Comparison of ENCODE assay signal across 8 cellular contexts in the genomic region with DNA sequence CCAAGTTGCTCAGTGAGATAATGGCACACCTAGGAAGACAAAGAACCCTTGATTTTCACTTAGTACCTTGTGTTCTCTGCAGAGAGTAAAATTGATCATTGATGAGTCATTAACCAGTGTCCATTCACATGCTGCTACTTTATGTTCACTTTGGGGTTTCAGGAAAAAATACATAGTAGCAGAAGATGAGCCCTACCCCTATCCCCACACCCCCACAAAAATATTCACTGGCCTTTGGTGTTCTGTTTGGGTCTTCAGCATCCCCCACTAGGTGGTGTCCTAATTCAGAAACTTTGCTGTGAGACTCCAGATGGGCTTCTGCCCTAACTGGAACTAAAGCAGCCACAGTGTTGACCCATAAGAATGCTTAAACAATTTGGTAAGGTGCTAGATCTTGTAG.
DNase-seq lines count a peak whose midpoint lies in the region; ATAC-seq and TF ChIP-seq lines count a peak whose summit lies in the region.

No MANE protein-coding gene starts in this region.

- no peaks in the 10 kb centered on the region for H3K27me3 Mint-ChIP-seq in CD8-positive, alpha-beta T cell (ENCODE audit: low read depth)

- peaks cover 30% of the 10 kb centered on the region for H3K4me1 ChIP-seq in CD8-positive, alpha-beta T cell (ENCODE audit: insufficient read depth, low read length)
- H3K4me1 ChIP-seq in ascending aorta (peaks cover 16 to 28% of the 10 kb centered on the region in 2 donors), upper lobe of right lung (peaks cover 60% of the 10 kb centered on the region)

- peak in 1 of 7 experiments; percentile 32 for DNase-seq in CD8-positive, alpha-beta T cell
- peak; percentile 75 for DNase-seq in KBM-7
- DNase-seq in ascending aorta (ENCODE audit: low spot score in 2 of 2) = no peak
- DNase-seq in iris pigment epithelial cell (ENCODE audit: low read depth) = peak; percentile 58
- no peak for DNase-seq in upper lobe of right lung
- DNase-seq in mesenteric fat pad (ENCODE audit: low spot score) = no peak
- no peak for DNase-seq in NCI-H2196 (lab: John Stamatoyannopoulos, UW; ENCODE audit: unreplicated experiment)

- H3K4me1 Mint-ChIP-seq in CD8-positive, alpha-beta T cell (ENCODE audit: low read depth) = peaks cover 15% of the 10 kb centered on the region

- H3K27me3 ChIP-seq in CD8-positive, alpha-beta T cell (ENCODE audit: insufficient read depth, low read length) = no peaks in the 10 kb centered on the region
- H3K27me3 ChIP-seq in ascending aorta = no peaks in the 10 kb centered on the region
- H3K27me3 ChIP-seq in upper lobe of right lung = no peaks in the 10 kb centered on the region

- TF ChIP-seq CTCF in CD8-positive, alpha-beta T cell (IDR thresholded peaks at IDR 0.05) = peak; percentile 36
- peak; percentile 25 to 45 (median 31) for TF ChIP-seq CTCF in ascending aorta (IDR thresholded peaks at IDR 0.05)
- peak; percentile 52 for TF ChIP-seq CTCF in upper lobe of right lung (IDR thresholded peaks at IDR 0.05)

- H3K27ac ChIP-seq in CD8-positive, alpha-beta T cell (ENCODE audit: low read depth, low read length) = no peak overlapping the region
- H3K27ac ChIP-seq in ascending aorta (peak overlapping the region in 1 of 2 donors; percentile 86), upper lobe of right lung (no peak overlapping the region)

- H3K9me3 Mint-ChIP-seq in CD8-positive, alpha-beta T cell = no peaks in the 10 kb centered on the region

- H3K4me3 ChIP-seq in CD8-positive, alpha-beta T cell (ENCODE audit: low read depth, low read length) = no peak overlapping the region
- H3K4me3 ChIP-seq in ascending aorta = no peak overlapping the region
- no peak overlapping the region for H3K4me3 ChIP-seq in upper lobe of right lung

- in situ Hi-C loops in KBM-7 (cut with MboI; ENCODE audit: low pct_unique_long_range_greater_than_20kb, low sequenced_read_pairs) = no loop called here

- H3K27ac Mint-ChIP-seq in CD8-positive, alpha-beta T cell = peak overlapping the region; percentile 56

- ATAC-seq in CD8-positive, alpha-beta T cell = no peak
- peak; percentile 50 for ATAC-seq in GM19324 (IDR thresholded peaks at IDR 0.05; ENCODE audit: low FRiP score, unreplicated experiment)
- peak; percentile 47 for ATAC-seq in upper lobe of right lung

- no peaks in the 10 kb centered on the region for H3K9me3 ChIP-seq in CD8-positive, alpha-beta T cell (ENCODE audit: low read length)
- H3K9me3 ChIP-seq in ascending aorta (no peaks in the 10 kb centered on the region), upper lobe of right lung (no peaks in the 10 kb centered on the region)

- H3K36me3 ChIP-seq in CD8-positive, alpha-beta T cell (ENCODE audit: insufficient read depth, low read length) = no peaks in the 10 kb centered on the region
- H3K36me3 ChIP-seq in ascending aorta (no peaks in the 10 kb centered on the region), upper lobe of right lung (peaks cover 17% of the 10 kb centered on the region)

- CTCF ChIA-PET in CD8-positive, alpha-beta T cell (lab: Charles Lee) = interaction anchor here (0.7 to 1.4 kb wide), 5 partner anchors 9 to 87 kb away, joined by 3 to 7 read pairs (median 4); no protein-coding TSS in a partner anchor

- POLR2A ChIA-PET in CD8-positive, alpha-beta T cell (lab: Charles Lee) = no interaction called here

- intact Hi-C loops in CD8-positive, alpha-beta T cell (cut with DNase I, micrococcal nuclease) = loop anchor here (2.0 to 5.0 kb wide), 3 partner anchors 51 to 225 kb away; no protein-coding TSS in a partner anchor
- intact Hi-C loops in ascending aorta (cut with DNase I) = loop anchor here (5.0 kb wide), 3 partner anchors 34 to 111 kb away; no protein-coding TSS in a partner anchor
- intact Hi-C loops in upper lobe of right lung (cut with DNase I) = no loop called here

- H3K36me3 Mint-ChIP-seq in CD8-positive, alpha-beta T cell = peaks cover 17% of the 10 kb centered on the region

- no peak overlapping the region for H3K4me3 Mint-ChIP-seq in CD8-positive, alpha-beta T cell

Comparison
In these comparisons a context has a peak if more than half of its experiments do, and no peak if none do; other contexts are left out.
1. DNase-seq: peak in KBM-7 (single experiment) and iris pigment epithelial cell (single experiment); none in ascending aorta (0 of 2), upper lobe of right lung (single experiment), mesenteric fat pad (single experiment) and NCI-H2196 (single experiment).
2. Peak in every context shown above with its lines, with median percentiles within 50 percentile points of each other: CTCF ChIP-seq.